ENCODE assay signal across 28 cellular contexts in genomic region chr9:99363509-99363908, GRCh38.
"Had no signal": no experiment of that assay in that cellular context is flagged by ENCODE, and none has a peak within 500 bp of the region (broad histone marks: within the 10 kb centered on the region; RNA-seq: fewer than 3 reads in every experiment).

No MANE protein-coding gene starts in this region.

- H3K27me3 ChIP-seq: ovary, testis, transverse colon, uterus had no signal

- H3K4me1 ChIP-seq: uterus had no signal

- H3K79me2 ChIP-seq: parathyroid adenoma had no signal

- H3K9me3 ChIP-seq: ovary, psoas muscle, spleen, suprapubic skin, testis, tibial artery, transverse colon, upper lobe of right lung, uterus had no signal

- DNase-seq: naive thymus-derived CD8-positive, alpha-beta T cell; nephron progenitor cell; occipital lobe; ovary; posterior cingulate gyrus; psoas muscle; right cardiac atrium; spleen; stimulated activated CD4-positive, alpha-beta T cell treated with anti-CD3 and anti-CD28 coated beads, Interleukin-12 subunit alpha, Interleukin-12 subunit beta, amount 100 ng/mL, for 4 hours; stimulated activated CD4-positive, alpha-beta T cell treated with anti-CD3 and anti-CD28 coated beads, Interleukin-1b, Interleukin-23, amount 100 ng/mL, for 48 hours; stimulated activated CD4-positive, alpha-beta T cell treated with anti-CD3 and anti-CD28 coated beads, Interleukin-4, amount 100 ng/mL, for 1 hour; stimulated activated CD4-positive, alpha-beta T cell treated with anti-CD3 and anti-CD28 coated beads, Interleukin-4, amount 100 ng/mL, for 4 hours; stimulated activated CD8-positive, alpha-beta memory T cell treated with anti-CD3 and anti-CD28 coated beads, Interleukin-4, amount 100 ng/mL, for 48 hours; stimulated activated naive CD4-positive, alpha-beta T cell; stimulated activated naive CD8-positive, alpha-beta T cell treated with anti-CD3 and anti-CD28 coated beads, Interleukin-15, amount 100 ng/mL, for 72 hours; stimulated activated naive CD8-positive, alpha-beta T cell treated with anti-CD3 and anti-CD28 coated beads, Interleukin-15, Interleukin-2, amounts not matched to agents 100 U/mL and 50 U/mL, for 24 hours; testis; tibial artery; transverse colon; upper lobe of right lung; uterus had no signal

- H2AFZ ChIP-seq: parathyroid adenoma had no signal

- H3K9ac ChIP-seq: parathyroid adenoma had no signal

- H3K4me3 ChIP-seq: ovary, psoas muscle, skin epidermis, smooth muscle cell, spleen, suprapubic skin, testis, tibial artery, transverse colon, upper lobe of right lung, uterus had no signal

- H3K36me3 ChIP-seq: ovary, spleen, suprapubic skin, tibial artery, transverse colon, upper lobe of right lung, uterus had no signal

- ATAC-seq: naive thymus-derived CD8-positive, alpha-beta T cell; natural killer cell treated with Interleukin-12 subunit alpha and Interleukin-12 subunit beta and Interleukin-15 and Interleukin-18, amount 100 ng/mL, for 72 hours; psoas muscle; right cardiac atrium; sciatic nerve; stimulated activated memory B cell treated with anti-CD40 and anti-IgM and Interleukin-4, amounts not matched to agents 10 μg/mL and 1 μg/mL and 100 μg/mL, for 72 hours; stimulated activated naive CD8-positive, alpha-beta T cell treated with anti-CD3 and anti-CD28 coated beads, Interleukin-15, amount 100 ng/mL, for 72 hours; stimulated activated naive CD8-positive, alpha-beta T cell treated with anti-CD3 and anti-CD28 coated beads, Interleukin-15, Interleukin-2, amounts not matched to agents 100 U/mL and 50 U/mL, for 24 hours; upper lobe of right lung had no signal

- H3K27ac ChIP-seq: ovary, parathyroid adenoma, psoas muscle, skin epidermis, spleen, suprapubic skin, testis, tibial artery, transverse colon, upper lobe of right lung, uterus had no signal

- H3K4me2 ChIP-seq: smooth muscle cell had no signal
